13 cellular contexts compared by ENCODE assay signal in genomic region chr22:35334010-35334409, GRCh38. TPM values are rescaled to one million over a fixed set of nuclear protein-coding genes. Genes with fewer than 3 reads are reported as not detected.
DNase-seq lines count a peak whose midpoint lies in the region; ATAC-seq and TF ChIP-seq lines count a peak whose summit lies in the region.
"Had no signal": no experiment of that assay in that cellular context is flagged by ENCODE, and none has a peak within 500 bp of the region (broad histone marks: within the 10 kb centered on the region; RNA-seq: fewer than 3 reads in every experiment).

No MANE protein-coding gene starts in this region.

- H4K8ac ChIP-seq in mesendoderm (ENCODE audit: low read depth, low read length): no peak overlapping the region

- CTCF ChIA-PET in naive thymus-derived CD4-positive, alpha-beta T cell (lab: Charles Lee): no interaction called here

- H3K4me2 ChIP-seq in mesendoderm (ENCODE audit: low read length): no peak overlapping the region

- H3K23ac ChIP-seq in mesendoderm (ENCODE audit: low read length): no peak overlapping the region

- H2AK5ac ChIP-seq in mesendoderm (ENCODE audit: low read length): no peak overlapping the region

- H3K56ac ChIP-seq in mesendoderm (ENCODE audit: low read length): no peak overlapping the region

- H3K79me2 ChIP-seq in mesendoderm (ENCODE audit: control insufficient read depth, insufficient read depth, low read length): no peaks in the 10 kb centered on the region

- peak overlapping the region; percentile 21 for H3K27ac Mint-ChIP-seq in T-helper 17 cell
- peak overlapping the region in 6 of 9 donors; percentile 6 to 34 (median 22) for H3K27ac Mint-ChIP-seq in naive thymus-derived CD4-positive, alpha-beta T cell

- H3K4me3 ChIP-seq in naive thymus-derived CD4-positive, alpha-beta T cell (ENCODE audit: low read length): no peak overlapping the region
- H3K4me3 ChIP-seq in mesendoderm (ENCODE audit: low read length) (no peak overlapping the region), BE2C (ENCODE audit: low read depth, low read length) (no peak overlapping the region)
- H3K4me3 ChIP-seq: dorsolateral prefrontal cortex, Peyer's patch had no signal

- no peak overlapping the region for H3K4ac ChIP-seq in mesendoderm (ENCODE audit: low read depth, low read length)

- H3K36me3 ChIP-seq in naive thymus-derived CD4-positive, alpha-beta T cell (ENCODE audit: control insufficient read depth in 2 of 3, insufficient read depth in 3 of 3, low read length in 3 of 3): peaks cover 0 to 80% (median 17%) of the 10 kb centered on the region in 3 experiments
- H3K36me3 ChIP-seq in mesendoderm (ENCODE audit: control insufficient read depth, insufficient read depth, low read length): peaks cover 4% of the 10 kb centered on the region
- peaks cover 28% of the 10 kb centered on the region for H3K36me3 ChIP-seq in BE2C

- H3K36me3 Mint-ChIP-seq in T-helper 17 cell (ENCODE audit: low read depth): peaks cover 4% of the 10 kb centered on the region
- peaks cover 0 to 46% (median 8%) of the 10 kb centered on the region in 5 donors for H3K36me3 Mint-ChIP-seq in naive thymus-derived CD4-positive, alpha-beta T cell

- intact Hi-C loops in naive thymus-derived CD4-positive, alpha-beta T cell (cut with micrococcal nuclease): no loop called here

- H3K27me3 Mint-ChIP-seq in T-helper 17 cell: no peaks in the 10 kb centered on the region
- no peaks in the 10 kb centered on the region for H3K27me3 Mint-ChIP-seq in naive thymus-derived CD4-positive, alpha-beta T cell

- no peaks in the 10 kb centered on the region for H3K9me3 ChIP-seq in T-helper 17 cell (ENCODE audit: control insufficient read depth, low read length, poor library complexity, severe bottlenecking)
- no peaks in the 10 kb centered on the region for H3K9me3 ChIP-seq in naive thymus-derived CD4-positive, alpha-beta T cell (ENCODE audit: control insufficient read depth in 2 of 3, low read length in 3 of 3)
- no peaks in the 10 kb centered on the region for H3K9me3 ChIP-seq in BE2C
- H3K9me3 ChIP-seq: Peyer's patch had no signal

- no peak overlapping the region for H2BK5ac ChIP-seq in mesendoderm (ENCODE audit: low read length)

- no peaks in the 10 kb centered on the region for H3K9me3 Mint-ChIP-seq in naive thymus-derived CD4-positive, alpha-beta T cell

- POLR2A ChIA-PET in naive thymus-derived CD4-positive, alpha-beta T cell (lab: Charles Lee): interaction anchor here (1.8 kb wide), 1 partner anchor 14 kb away, joined by 5 read pairs; no protein-coding TSS in a partner anchor

- H2BK15ac ChIP-seq in mesendoderm (replicated peaks; ENCODE audit: low read depth): no peak overlapping the region

- peaks cover 17 to 21% of the 10 kb centered on the region in 2 donors for H3K4me1 ChIP-seq in naive thymus-derived CD4-positive, alpha-beta T cell (ENCODE audit: control insufficient read depth in 2 of 2, insufficient read depth in 2 of 2, low read length in 2 of 2)
- H3K4me1 ChIP-seq in mesendoderm (ENCODE audit: control insufficient read depth, low read depth, low read length) (no peaks in the 10 kb centered on the region), BE2C (peaks cover 23% of the 10 kb centered on the region)

- H4K5ac ChIP-seq in mesendoderm (ENCODE audit: low read length): no peak overlapping the region

- no peak overlapping the region for H3K18ac ChIP-seq in mesendoderm (ENCODE audit: low read length)

- peaks cover 35% of the 10 kb centered on the region for H3K4me1 Mint-ChIP-seq in T-helper 17 cell
- H3K4me1 Mint-ChIP-seq in naive thymus-derived CD4-positive, alpha-beta T cell: peaks cover 14 to 45% (median 19%) of the 10 kb centered on the region in 7 donors

- no peak overlapping the region for H3K4me3 Mint-ChIP-seq in T-helper 17 cell
- H3K4me3 Mint-ChIP-seq in naive thymus-derived CD4-positive, alpha-beta T cell: no peak overlapping the region

- DNase-seq in NCI-H2107 treated with DMSO at 0.1 percent for 48 hours (lab: John Stamatoyannopoulos, UW; ENCODE audit: unreplicated experiment) (peak; percentile 13), NCI-H2107 (lab: John Stamatoyannopoulos, UW) (no peak), GF-D8 (lab: John Stamatoyannopoulos, UW) (peak; percentile 62), T-helper 17 cell (no peak), mesendoderm (no peak), BE2C (no peak)
- peak in 1 of 9 donors; percentile 38 for DNase-seq in naive thymus-derived CD4-positive, alpha-beta T cell
- DNase-seq: dorsolateral prefrontal cortex, NCI-H187 treated with DMSO at 0.1 percent for 48 hours, nucleus accumbens, substantia nigra had no signal

- no CpG with 5 or more reads among the region's 9 CpGs for WGBS in mesendoderm (ENCODE audit: extremely low coverage, insufficient coverage, low lambda C conversion rate)

- no peaks in the 10 kb centered on the region for H3K79me1 ChIP-seq in mesendoderm (ENCODE audit: low read length)

- H3K27ac ChIP-seq in naive thymus-derived CD4-positive, alpha-beta T cell (ENCODE audit: low read depth, low read length): no peak overlapping the region
- H3K27ac ChIP-seq in mesendoderm (ENCODE audit: low read depth, low read length): no peak overlapping the region
- H3K27ac ChIP-seq: dorsolateral prefrontal cortex had no signal

- ATAC-seq in T-helper 17 cell: no peak
- no peak for ATAC-seq in naive thymus-derived CD4-positive, alpha-beta T cell
- ATAC-seq in HG02623 (IDR thresholded peaks at IDR 0.05; ENCODE audit: unreplicated experiment): no peak

- no peaks in the 10 kb centered on the region for H3K27me3 ChIP-seq in naive thymus-derived CD4-positive, alpha-beta T cell (ENCODE audit: control insufficient read depth in 2 of 2, insufficient read depth in 2 of 2, low read length in 2 of 2)
- no peaks in the 10 kb centered on the region for H3K27me3 ChIP-seq in mesendoderm (ENCODE audit: insufficient read depth, low read length, poor library complexity)
- no peaks in the 10 kb centered on the region for H3K27me3 ChIP-seq in BE2C
- H3K27me3 ChIP-seq: dorsolateral prefrontal cortex, Peyer's patch had no signal

- TF ChIP-seq CTCF in BE2C (IDR thresholded peaks at IDR 0.05; ENCODE audit: low read depth, low read length): no peak

- H3K9ac ChIP-seq in mesendoderm (ENCODE audit: low read length): no peak overlapping the region

- H2BK120ac ChIP-seq in mesendoderm (ENCODE audit: low read depth, low read length): no peak overlapping the region

RNA-seq across cellular contexts. Expression of gene TOM1, which starts 34.3 kb away (rescaled TPM):
- 100 to 1,000 TPM; 166 to 178 TPM for total RNA-seq in T-helper 17 cell
- total RNA-seq in naive thymus-derived CD4-positive, alpha-beta T cell: 100 to 1,000 TPM in 2 of 5 experiments, 10 to 100 TPM in 3; 36.5 to 225 (median 62.1) TPM
- polyA plus RNA-seq in naive thymus-derived CD4-positive, alpha-beta T cell: 10 to 100 TPM; 32.3 to 45.6 TPM
- polyA plus RNA-seq in mesendoderm (2013, experiment 1 of 2): 11.9 TPM
- 11.1 TPM for polyA plus RNA-seq in mesendoderm (2013, experiment 2 of 2)
- polyA plus RNA-seq in BE2C (2012; ENCODE audit: insufficient read depth, insufficient read length, low read depth): 64.4 TPM

RNA-seq across cellular contexts. Expression of gene HMOX1, which starts 46.9 kb away (rescaled TPM):
- 1 to 10 TPM; 1.1 to 3.0 TPM for total RNA-seq in T-helper 17 cell
- total RNA-seq in naive thymus-derived CD4-positive, alpha-beta T cell: 10 to 100 TPM in 1 of 5 experiments, 1 to 10 TPM in 3, under 1 TPM in 1; 0.92 to 54.0 (median 6.6) TPM
- polyA plus RNA-seq in naive thymus-derived CD4-positive, alpha-beta T cell: under 1 TPM; 0.14 to 0.19 TPM
- 10.1 TPM for polyA plus RNA-seq in mesendoderm (2013, experiment 1 of 2)
- polyA plus RNA-seq in mesendoderm (2013, experiment 2 of 2): 11.1 TPM
- polyA plus RNA-seq in BE2C (2012; ENCODE audit: insufficient read depth, insufficient read length, low read depth): 9.9 TPM

Comparison
In these comparisons a context has a peak if more than half of its experiments do, and no peak if none do; other contexts are left out.
1. DNase-seq: peak in NCI-H2107 treated with DMSO at 0.1 percent for 48 hours (single experiment) and GF-D8 (single experiment); none in NCI-H2107 (single experiment), T-helper 17 cell (0 of 3), mesendoderm (single experiment) and BE2C (single experiment).